Comparison of ENCODE assay signal across 26 cellular contexts in genomic region chr7:82926477-82926876, GRCh38.
A peak's percentile ranks its signal among the peaks of the same experiment; 100 is the strongest.
DNase-seq lines count a peak whose midpoint lies in the region; ATAC-seq, FAIRE-seq and TF ChIP-seq lines count a peak whose summit lies in the region.
"Had no signal": no experiment of that assay in that cellular context is flagged by ENCODE, and none has a peak within 500 bp of the region (broad histone marks: within the 10 kb centered on the region; RNA-seq: fewer than 3 reads in every experiment).

No MANE protein-coding gene starts in this region.

- no peak overlapping the region for H3K27ac ChIP-seq in kidney (ENCODE audit: low read depth in 2 of 2, low read length in 2 of 2)
- H3K27ac ChIP-seq in pancreas: no peak overlapping the region
- H3K27ac ChIP-seq: body of pancreas, sigmoid colon had no signal

- no peaks in the 10 kb centered on the region for H3K27me3 ChIP-seq in pancreas
- H3K27me3 ChIP-seq: body of pancreas, sigmoid colon had no signal

- H3K4me3 ChIP-seq in kidney (ENCODE audit: low read length in 2 of 2) (no peak overlapping the region), pancreas (no peak overlapping the region)
- H3K4me3 ChIP-seq: body of pancreas, sigmoid colon had no signal

- intact Hi-C loops in kidney (cut with DNase I) (no loop called here), pancreas (cut with DNase I) (no loop called here)

- peak; percentile 58 for ATAC-seq in GM18511 (IDR thresholded peaks at IDR 0.05; ENCODE audit: unreplicated experiment)
- ATAC-seq in pancreas: no peak
- no peak for ATAC-seq in GM21529 (IDR thresholded peaks at IDR 0.05; ENCODE audit: unreplicated experiment)
- ATAC-seq: activated CD8-positive, alpha-beta T cell treated with anti-CD3 and anti-CD28 coated beads for 36 hours; body of pancreas; natural killer cell treated with Interleukin-12 subunit alpha and Interleukin-12 subunit beta and Interleukin-15 and Interleukin-18, amount 100 ng/mL, for 72 hours had no signal

- 88 to 92% methylated on average over 2 of the region's 2 CpGs for WGBS in pancreas, 2 donors

- no peak for TF ChIP-seq CTCF in kidney (IDR thresholded peaks at IDR 0.05; ENCODE audit: borderline replicate concordance, extremely low read depth, insufficient read depth)
- TF ChIP-seq CTCF in pancreas (IDR thresholded peaks at IDR 0.05): no peak

- peak; percentile 49 for DNase-seq in NCI-H2171 treated with DMSO at 0.1 percent for 48 hours (lab: John Stamatoyannopoulos, UW)
- DNase-seq in kidney: no peak
- no peak for DNase-seq in ecto neural progenitor cell (ENCODE audit: low spot score)
- no peak for DNase-seq in pancreas
- no peak for DNase-seq in activated T-cell treated with anti-CD3 and anti-CD28 coated beads, Interleukin-2, amount 50 U/mL, for 1 hour
- DNase-seq: activated CD4-positive, CD25-positive, alpha-beta regulatory T cell treated with anti-CD3 and anti-CD28 coated beads, Interleukin-2, amount 50 U/mL, for 72 hours; activated CD8-positive, alpha-beta T cell treated with anti-CD3 and anti-CD28 coated beads for 36 hours; activated gamma-delta T cell; activated T-cell treated with anti-CD3 and anti-CD28 coated beads for 4 hours; body of pancreas; CD4-positive, alpha-beta T cell; DMS 273 treated with DMSO at 0.1 percent for 48 hours; effector CD8-positive, alpha-beta T cell; foreskin fibroblast; KBM-7; MM.1S; NCI-H1436; NCI-H2107; NCI-H526; sigmoid colon; stimulated activated naive CD4-positive, alpha-beta T cell treated with Interleukin-2 at 50 U/mL for 16 hours; T-helper 1 cell had no signal

- H3K9me3 ChIP-seq in kidney (ENCODE audit: control insufficient read depth in 1 of 2, low read length in 2 of 2) (no peaks in the 10 kb centered on the region), pancreas (no peaks in the 10 kb centered on the region)
- H3K9me3 ChIP-seq: body of pancreas, sigmoid colon had no signal

- FAIRE-seq in kidney (lab: Jason Lieb, UNC): peak; percentile 93
- FAIRE-seq in pancreas (lab: Jason Lieb, UNC): no peak
- FAIRE-seq: HTR-8/SVneo had no signal

- H3K4me1 ChIP-seq in kidney (ENCODE audit: control insufficient read depth in 1 of 2, insufficient read depth in 1 of 2, low read depth in 1 of 2, low read length in 2 of 2) (no peaks in the 10 kb centered on the region), pancreas (no peaks in the 10 kb centered on the region)
- H3K4me1 ChIP-seq: body of pancreas, sigmoid colon had no signal

- no peak overlapping the region for H3K9ac ChIP-seq in kidney (ENCODE audit: low read length in 2 of 2)

- no peaks in the 10 kb centered on the region for H3K36me3 ChIP-seq in kidney (ENCODE audit: control insufficient read depth in 1 of 2, insufficient read depth in 2 of 2, low read length in 2 of 2)
- no peaks in the 10 kb centered on the region for H3K36me3 ChIP-seq in pancreas
- H3K36me3 ChIP-seq: sigmoid colon had no signal
